ENCODE assay signal across 8 cellular contexts in the genomic region with DNA sequence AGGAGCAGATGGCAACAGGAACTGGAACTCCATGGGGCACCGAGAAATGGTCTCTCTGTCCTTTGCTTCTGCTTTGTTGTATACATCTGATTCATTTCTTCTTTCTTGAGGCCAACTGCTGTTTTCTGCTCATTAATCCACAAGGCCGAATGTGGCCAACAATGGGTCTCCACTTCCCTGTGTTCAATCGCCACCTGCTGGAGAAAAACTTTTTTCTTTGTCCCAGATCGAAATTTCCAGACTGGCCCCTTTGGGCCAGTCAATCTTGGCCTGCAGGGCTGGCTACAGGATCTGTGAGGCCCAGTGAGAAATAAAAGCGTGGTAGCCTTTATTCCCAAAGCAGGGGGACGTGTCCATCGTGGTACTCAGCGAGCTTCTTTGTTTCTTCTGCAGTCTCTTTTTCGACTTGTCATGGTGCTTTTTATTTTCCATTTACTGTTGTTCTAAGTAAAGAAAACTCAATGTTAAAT. TPM values are rescaled to one million over a fixed set of nuclear protein-coding genes. Genes with fewer than 3 reads are reported as not detected.
DNase-seq lines count a peak whose midpoint lies in the region; ATAC-seq and TF ChIP-seq lines count a peak whose summit lies in the region.

No MANE protein-coding gene starts in this region.

- no peaks in the 10 kb centered on the region for H3K27me3 ChIP-seq in AG04450 (ENCODE audit: control insufficient read depth, insufficient read depth, low read length)

- peak; percentile 27 to 48 for ATAC-seq in activated naive CD4-positive, alpha-beta T cell treated with anti-CD3 and anti-CD28 coated beads, Interleukin-2, amount 50 U/mL, for 72 hours
- no peak for ATAC-seq in HG02759 (IDR thresholded peaks at IDR 0.05; ENCODE audit: unreplicated experiment)

- no peak for TF ChIP-seq POLR2A in NB4 (IDR thresholded peaks at IDR 0.05; ENCODE audit: extremely low read depth, insufficient read length)

- POLR2A ChIA-PET in AG04450 (lab: Yijun Ruan, JAX): no interaction called here

- H3K4me3 ChIP-seq in AG04450 (ENCODE audit: low read depth, low read length) (no peak overlapping the region), NB4 (ENCODE audit: low read depth, low read length) (no peak overlapping the region)

- no peaks in the 10 kb centered on the region for H3K36me3 Mint-ChIP-seq in activated naive CD4-positive, alpha-beta T cell treated with anti-CD3 and anti-CD28 coated beads, Interleukin-2, amount 50 U/mL, for 72 hours

- H3K9me3 ChIP-seq in AG04450 (ENCODE audit: control insufficient read depth, insufficient read depth, low read length): no peaks in the 10 kb centered on the region

- H3K9me3 Mint-ChIP-seq in activated naive CD4-positive, alpha-beta T cell treated with anti-CD3 and anti-CD28 coated beads, Interleukin-2, amount 50 U/mL, for 72 hours: no peaks in the 10 kb centered on the region

- DNase-seq in AG04450 (ENCODE audit: low read depth, low spot score): peak; percentile 56
- peak; percentile 40 for DNase-seq in GDM1 (lab: John Stamatoyannopoulos, UW)
- peak; percentile 87 for DNase-seq in NB4 (ENCODE audit: low read depth)
- peak in 1 of 2 donors; percentile 53 for DNase-seq in activated naive CD4-positive, alpha-beta T cell treated with anti-CD3 and anti-CD28 coated beads, Interleukin-2, amount 50 U/mL, for 72 hours (ENCODE audit: low spot score in 2 of 2)
- peak; percentile 77 for DNase-seq in iPS-NIHi11 (ENCODE audit: low spot score)
- peak; percentile 6 for DNase-seq in stimulated activated CD8-positive, alpha-beta memory T cell treated with anti-CD3 and anti-CD28 coated beads, Interleukin-12 subunit alpha, Interleukin-12 subunit beta, amount 100 ng/mL, for 1 hour (ENCODE audit: low read depth)
- DNase-seq in NCI-H774 (lab: John Stamatoyannopoulos, UW): no peak

- H3K27ac ChIP-seq in AG04450 (ENCODE audit: low read depth, low read length): no peak overlapping the region

- TF ChIP-seq CTCF in AG04450 (IDR thresholded peaks at IDR 0.05; ENCODE audit: low read depth, low read length) (peak; percentile 71), NB4 (IDR thresholded peaks at IDR 0.05; ENCODE audit: low read depth, low read length) (peak; percentile 65)

- CTCF ChIA-PET in AG04450 (lab: Charles Lee): interaction anchor here (0.6 to 10.7 kb wide), 12 partner anchors 130 to 570 kb away, joined by 3 to 116 read pairs (median 5); no protein-coding TSS in a partner anchor

- H3K27ac Mint-ChIP-seq in activated naive CD4-positive, alpha-beta T cell treated with anti-CD3 and anti-CD28 coated beads, Interleukin-2, amount 50 U/mL, for 72 hours: no peak overlapping the region

RNA-seq across cellular contexts. Expression of gene PARP12, which starts 58.8 kb away (rescaled TPM):
- 17.1 and 18.0 TPM in 2 replicates for polyA plus RNA-seq in AG04450 (2011; rRNA removed)
- 19.3 and 31.8 TPM in 2 replicates for polyA minus RNA-seq in AG04450 (2011; rRNA and poly(A)+ RNA removed)
- 10 to 100 TPM; 37.0 to 57.6 TPM for total RNA-seq in activated naive CD4-positive, alpha-beta T cell treated with anti-CD3 and anti-CD28 coated beads, Interleukin-2, amount 50 U/mL, for 72 hours
